ENCODE assay signal across 2 cellular contexts in the genomic region with DNA sequence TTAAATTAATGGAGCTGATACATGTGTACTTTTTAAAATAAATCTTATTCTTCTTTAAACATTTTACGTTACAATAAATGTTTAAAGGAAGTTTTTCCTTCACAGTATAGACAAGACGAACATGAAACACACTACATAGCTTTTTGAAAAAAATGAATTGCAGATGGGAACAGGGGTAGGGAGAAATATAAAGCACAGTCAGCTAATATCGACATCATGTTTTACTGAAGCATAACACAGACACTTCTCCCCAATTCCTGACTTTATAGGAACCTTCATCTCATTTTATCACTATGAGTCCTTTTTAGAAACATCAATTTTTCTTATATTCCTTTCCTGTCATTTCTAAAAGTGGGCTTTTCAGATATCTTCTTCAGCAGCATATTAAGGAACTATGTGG.
TF ChIP-seq lines count a peak whose summit lies in the region.

No MANE protein-coding gene starts in this region.

TF ChIP-seq in HepG2, 621 proteins besides CTCF, POLR2A, EP300 and RAD21:
- TF ChIP-seq MAFK (conservative IDR thresholded peaks at IDR 0.05 in 1 of 2, IDR thresholded peaks at IDR 0.05 in 1 of 2; ENCODE audit: low read length in 2 of 2) (peak; percentile 69 to 90), MAFF (IDR thresholded peaks at IDR 0.05; ENCODE audit: low read depth, low read length) (peak; percentile 83), ZNF121 (CRISPR knock-in tag; IDR thresholded peaks at IDR 0.05) (no peak)

TF ChIP-seq in H1, 55 proteins besides CTCF, POLR2A, EP300 and RAD21 (continued from another document):
- TF ChIP-seq MAFK (IDR thresholded peaks at IDR 0.05; ENCODE audit: low read depth, low read length) (peak; percentile 45; the same call in 1 of the 2 replicates), YY1 (IDR thresholded peaks at IDR 0.05; ENCODE audit: low read depth, low read length) (no peak)
